ENCODE assay signal across 9 cellular contexts in genomic region chr1:160522622-160523345, GRCh38. TPM values are rescaled to one million over a fixed set of nuclear protein-coding genes. Genes with fewer than 3 reads are reported as not detected.
DNase-seq lines count a peak whose midpoint lies in the region; ATAC-seq and TF ChIP-seq lines count a peak whose summit lies in the region.
"Had no signal": no experiment of that assay in that cellular context is flagged by ENCODE, and none has a peak within 500 bp of the region (broad histone marks: within the 10 kb centered on the region; RNA-seq: fewer than 3 reads in every experiment).

Gene SLAMF6, minus strand, starts transcription at chr1:160523255. Its CDS starts 63 bp downstream, at chr1:160523192.

- H3K9ac ChIP-seq in mesenchymal stem cell (ENCODE audit: low read length): no peak within 1 kb of the TSS

- no peak within 1 kb of the TSS for H2BK5ac ChIP-seq in mesenchymal stem cell (ENCODE audit: low read depth, low read length, poor library complexity, severe bottlenecking)

- no peak within 1 kb of the TSS for H3K23ac ChIP-seq in mesenchymal stem cell (ENCODE audit: low read length in 2 of 2)

- peaks cover 28% of the 10 kb centered on the region for H3K4me1 Mint-ChIP-seq in MCF 10A (ENCODE audit: insufficient read depth, unreplicated experiment)
- H3K4me1 Mint-ChIP-seq: brain had no signal

- H3K4me3 Mint-ChIP-seq in MCF 10A (ENCODE audit: unreplicated experiment): no peak within 1 kb of the TSS
- H3K4me3 Mint-ChIP-seq: brain had no signal

- H3K36me3 ChIP-seq in mesenchymal stem cell (ENCODE audit: control insufficient read depth in 1 of 2, insufficient read depth in 2 of 2, low read depth in 1 of 2, low read length in 2 of 2): no peaks in the 10 kb centered on the region

- WGBS in mesenchymal stem cell: 79% methylated on average over 10 of the region's 11 CpGs

- no peak within 1 kb of the TSS for H3K4me2 ChIP-seq in mesenchymal stem cell (ENCODE audit: low read length, poor library complexity, severe bottlenecking)

- peak within 1 kb of the TSS; percentile 37 for H2AK5ac ChIP-seq in mesenchymal stem cell (ENCODE audit: low read length, severe bottlenecking)

- H3K4me3 ChIP-seq in mesenchymal stem cell (ENCODE audit: insufficient read depth in 1 of 2, low read depth in 1 of 2, low read length in 2 of 2): no peak within 1 kb of the TSS

- no peak within 1 kb of the TSS for H3K18ac ChIP-seq in mesenchymal stem cell (ENCODE audit: low read depth in 1 of 2, low read length in 2 of 2)

- no peaks in the 10 kb centered on the region for H3K27me3 ChIP-seq in mesenchymal stem cell (ENCODE audit: control insufficient read depth in 1 of 2, insufficient read depth in 1 of 2, low read length in 2 of 2)

- H2BK120ac ChIP-seq in mesenchymal stem cell (ENCODE audit: low read depth, low read length): no peak within 1 kb of the TSS

- no TSS peak for BruUV-seq in MCF 10A (replicated peaks; lab: Mats Ljungman, UMichigan)

- H2AFZ ChIP-seq in mesenchymal stem cell (ENCODE audit: low read depth, low read length): no peak within 1 kb of the TSS

- no peak within 1 kb of the TSS for H2BK15ac ChIP-seq in mesenchymal stem cell (ENCODE audit: low read depth, poor library complexity, severe bottlenecking)

- intact Hi-C loops in MCF 10A (cut with micrococcal nuclease): no loop called here

- CTCF ChIA-PET in MCF 10A (lab: Yijun Ruan, JAX): interaction anchor here (0.5 to 0.8 kb wide), 4 partner anchors 21 to 93 kb away, joined by 3 read pairs; no protein-coding TSS in a partner anchor

- H3K36me3 Mint-ChIP-seq in MCF 10A (ENCODE audit: insufficient read depth, unreplicated experiment): no peaks in the 10 kb centered on the region
- H3K36me3 Mint-ChIP-seq: brain had no signal

- H3K4me1 ChIP-seq in mesenchymal stem cell (ENCODE audit: control insufficient read depth, insufficient read depth, low read depth, low read length): peaks cover 1% of the 10 kb centered on the region

- POLR2A ChIA-PET in MCF 10A (lab: Yijun Ruan, JAX): no interaction called here

- H3K27ac ChIP-seq in mesenchymal stem cell (ENCODE audit: low read length, poor library complexity, severe bottlenecking) (no peak within 1 kb of the TSS), substantia nigra (ENCODE audit: low read depth, low read length, poor library complexity, severe bottlenecking) (no peak within 1 kb of the TSS)

- H3K79me1 ChIP-seq in mesenchymal stem cell (replicated peaks; ENCODE audit: low read length, poor library complexity, severe bottlenecking): no peaks in the 10 kb centered on the region

- peak; percentile 47 for ATAC-seq in HG02610 (IDR thresholded peaks at IDR 0.05; ENCODE audit: unreplicated experiment)
- no peak for ATAC-seq in HG03571 (IDR thresholded peaks at IDR 0.05; ENCODE audit: unreplicated experiment)

- H3K9me3 ChIP-seq in mesenchymal stem cell (ENCODE audit: control insufficient read depth, low read length): peaks cover 3% of the 10 kb centered on the region

- peaks cover 7% of the 10 kb centered on the region for H3K9me3 Mint-ChIP-seq in MCF 10A (ENCODE audit: unreplicated experiment)

- H3K27me3 Mint-ChIP-seq in MCF 10A (ENCODE audit: insufficient read depth, unreplicated experiment): no peaks in the 10 kb centered on the region

- no peak within 1 kb of the TSS for H3K27ac Mint-ChIP-seq in MCF 10A (ENCODE audit: low read depth, unreplicated experiment)
- H3K27ac Mint-ChIP-seq: brain had no signal

- no peak within 1 kb of the TSS for H2BK12ac ChIP-seq in mesenchymal stem cell (ENCODE audit: low read length in 2 of 2)

- H3K4ac ChIP-seq in mesenchymal stem cell (ENCODE audit: low read depth in 1 of 2, low read length in 2 of 2): no peak within 1 kb of the TSS

- no peak within 1 kb of the TSS for H4K8ac ChIP-seq in mesenchymal stem cell (ENCODE audit: low read length)

- TF ChIP-seq CTCF in MCF 10A (IDR thresholded peaks at IDR 0.05; ENCODE audit: unreplicated experiment): no peak

- H4K91ac ChIP-seq in mesenchymal stem cell (ENCODE audit: low read length): no peak within 1 kb of the TSS

- DNase-seq in GDM1 (lab: John Stamatoyannopoulos, UW): peak; percentile 20
- peak; percentile 38 to 52 for DNase-seq in activated CD4-positive, alpha-beta T cell treated with anti-CD3 and anti-CD28 coated beads for 4 hours
- no peak for DNase-seq in mesenchymal stem cell
- no peak for DNase-seq in substantia nigra (lab: John Stamatoyannopoulos, UW)
- no peak for DNase-seq in HCEC 1CT
- no peak for DNase-seq in MCF 10A (ENCODE audit: unreplicated experiment)

- H3K14ac ChIP-seq in mesenchymal stem cell (ENCODE audit: low read length in 2 of 2): no peak within 1 kb of the TSS

RNA-seq across cellular contexts. Expression of gene SLAMF6, which starts in this region (rescaled TPM):
- not detected for polyA plus RNA-seq in mesenchymal stem cell (2013, experiment 1 of 2)
- polyA plus RNA-seq in mesenchymal stem cell (2013, experiment 2 of 2): not detected
- total RNA-seq in MCF 10A (2022): not detected in 2 replicates

Comparison
In these comparisons a context has a peak if more than half of its experiments do, and no peak if none do; other contexts are left out.
1. DNase-seq: peak in GDM1 (single experiment) and activated CD4-positive, alpha-beta T cell treated with anti-CD3 and anti-CD28 coated beads for 4 hours (2 of 2); none in mesenchymal stem cell (single experiment), substantia nigra (0 of 49), HCEC 1CT (single experiment) and MCF 10A (single experiment).